Comparison of ENCODE assay signal across 29 cellular contexts in genomic region chr11:34013893-34014571, GRCh38.
"Had no signal": no experiment of that assay in that cellular context is flagged by ENCODE, and none has a peak within 500 bp of the region (broad histone marks: within the 10 kb centered on the region; RNA-seq: fewer than 3 reads in every experiment).

No MANE protein-coding gene starts in this region.

- H3K27ac ChIP-seq: brain microvascular endothelial cell, foreskin keratinocyte, heart left ventricle, left lung, tibial nerve, WERI-Rb-1 had no signal

- H3K36me3 Mint-ChIP-seq: activated CD4-positive, alpha-beta memory T cell treated with anti-CD3 and anti-CD28 coated beads for 36 hours; immature natural killer cell; mesothelial cell of epicardium; natural killer cell treated with Interleukin-12 subunit alpha and Interleukin-12 subunit beta and Interleukin-15 and Interleukin-18, amount 100 ng/mL, for 72 hours; stimulated activated naive B cell treated with anti-CD40 and anti-IgM and Interleukin-4, amounts not matched to agents 10 μg/mL and 1 μg/mL and 100 μg/mL, for 72 hours had no signal

- FAIRE-seq: astrocyte, endothelial cell of umbilical vein had no signal

- H3K9me3 Mint-ChIP-seq: activated CD4-positive, alpha-beta memory T cell treated with anti-CD3 and anti-CD28 coated beads for 36 hours; activated T-cell treated with anti-CD3 and anti-CD28 coated beads, Interleukin-2, amount 50 U/mL, for 24 hours; activated T-helper 17 cell treated with anti-CD3 and anti-CD28 coated beads, Interleukin-2, amount 50 U/mL, for 72 hours; immature natural killer cell; mesothelial cell of epicardium; natural killer cell treated with Interleukin-12 subunit alpha and Interleukin-12 subunit beta and Interleukin-15 and Interleukin-18, amount 100 ng/mL, for 72 hours; stimulated activated naive B cell treated with anti-CD40 and anti-IgM and Interleukin-4, amounts not matched to agents 10 μg/mL and 1 μg/mL and 100 μg/mL, for 72 hours; T-helper 1 cell treated with Interleukin-12 subunit alpha and Interleukin-12 subunit beta and Interleukin-4 antibody, amounts not matched to agents 30 μg/mL and 1 μg/mL, for 36 hours had no signal

- H3K4me1 Mint-ChIP-seq: activated T-helper 17 cell treated with anti-CD3 and anti-CD28 coated beads, Interleukin-2, amount 50 U/mL, for 72 hours; immature natural killer cell; mesothelial cell of epicardium; stimulated activated naive B cell treated with anti-CD40 and anti-IgM and Interleukin-4, amounts not matched to agents 10 μg/mL and 1 μg/mL and 100 μg/mL, for 72 hours had no signal

- H3K9me3 ChIP-seq: heart left ventricle, left lung, tibial nerve had no signal

- H3K4me1 ChIP-seq: foreskin keratinocyte, heart left ventricle, left lung, tibial nerve had no signal

- H3K4me3 Mint-ChIP-seq: activated CD4-positive, alpha-beta memory T cell treated with anti-CD3 and anti-CD28 coated beads for 36 hours; activated T-cell treated with anti-CD3 and anti-CD28 coated beads, Interleukin-2, amount 50 U/mL, for 24 hours; activated T-helper 17 cell treated with anti-CD3 and anti-CD28 coated beads, Interleukin-2, amount 50 U/mL, for 72 hours; immature natural killer cell; mesothelial cell of epicardium; natural killer cell treated with Interleukin-12 subunit alpha and Interleukin-12 subunit beta and Interleukin-15 and Interleukin-18, amount 100 ng/mL, for 72 hours; stimulated activated naive B cell treated with anti-CD40 and anti-IgM and Interleukin-4, amounts not matched to agents 10 μg/mL and 1 μg/mL and 100 μg/mL, for 72 hours; T-helper 1 cell treated with Interleukin-12 subunit alpha and Interleukin-12 subunit beta and Interleukin-4 antibody, amounts not matched to agents 30 μg/mL and 1 μg/mL, for 36 hours had no signal

- DNase-seq: activated CD4-positive, alpha-beta memory T cell treated with anti-CD3 and anti-CD28 coated beads for 36 hours; activated CD4-positive, alpha-beta T cell treated with anti-CD3 and anti-CD28 coated beads for 48 hours; activated CD8-positive, alpha-beta memory T cell treated with anti-CD3 and anti-CD28 coated beads, Interleukin-2, amount 50 U/mL, for 48 hours; activated gamma-delta T cell treated with Interleukin-2 at 50 U/mL for 16 hours; activated naive CD4-positive, alpha-beta T cell treated with anti-CD3 and anti-CD28 coated beads, Interleukin-2, amount 50 U/mL, for 16 hours; activated T-cell treated with anti-CD3 and anti-CD28 coated beads, Interleukin-2, amount 50 U/mL, for 24 hours; amniotic stem cell; brain microvascular endothelial cell; central memory CD4-positive, alpha-beta T cell; foreskin keratinocyte; heart left ventricle; hypothalamus; immature natural killer cell; left lung; stimulated activated CD4-positive, alpha-beta T cell treated with anti-CD3 and anti-CD28 coated beads, Interleukin-15, amount 100 ng/mL, for 24 hours; stimulated activated CD4-positive, alpha-beta T cell treated with anti-CD3 and anti-CD28 coated beads, Interleukin-2, amount 100 ng/mL, for 24 hours; stimulated activated naive B cell treated with anti-CD40 and anti-IgM and Interleukin-4, amounts not matched to agents 10 μg/mL and 1 μg/mL and 100 μg/mL, for 72 hours; SW 1271; T-helper 9 cell; WERI-Rb-1 had no signal

- ATAC-seq: activated CD4-positive, CD25-positive, alpha-beta regulatory T cell treated with anti-CD3 and anti-CD28 coated beads, Interleukin-2, amount 50 U/mL, for 24 hours; activated T-helper 17 cell treated with anti-CD3 and anti-CD28 coated beads, Interleukin-2, amount 50 U/mL, for 72 hours; foreskin keratinocyte; left lung; stimulated activated naive B cell treated with anti-CD40 and anti-IgM and Interleukin-4, amounts not matched to agents 10 μg/mL and 1 μg/mL and 100 μg/mL, for 72 hours had no signal

- H3K4me3 ChIP-seq: heart left ventricle, left lung, lung, tibial nerve had no signal

- H3K27me3 ChIP-seq: brain microvascular endothelial cell, foreskin keratinocyte, heart left ventricle, left lung, tibial nerve had no signal

- H3K36me3 ChIP-seq: brain microvascular endothelial cell, heart left ventricle, left lung, tibial nerve, WERI-Rb-1 had no signal

- H3K27ac Mint-ChIP-seq: activated CD4-positive, alpha-beta memory T cell treated with anti-CD3 and anti-CD28 coated beads for 36 hours; activated T-cell treated with anti-CD3 and anti-CD28 coated beads, Interleukin-2, amount 50 U/mL, for 24 hours; activated T-helper 17 cell treated with anti-CD3 and anti-CD28 coated beads, Interleukin-2, amount 50 U/mL, for 72 hours; immature natural killer cell; mesothelial cell of epicardium; natural killer cell treated with Interleukin-12 subunit alpha and Interleukin-12 subunit beta and Interleukin-15 and Interleukin-18, amount 100 ng/mL, for 72 hours; stimulated activated naive B cell treated with anti-CD40 and anti-IgM and Interleukin-4, amounts not matched to agents 10 μg/mL and 1 μg/mL and 100 μg/mL, for 72 hours; T-helper 1 cell treated with Interleukin-12 subunit alpha and Interleukin-12 subunit beta and Interleukin-4 antibody, amounts not matched to agents 30 μg/mL and 1 μg/mL, for 36 hours had no signal
